13 cellular contexts compared by ENCODE assay signal in the genomic region with DNA sequence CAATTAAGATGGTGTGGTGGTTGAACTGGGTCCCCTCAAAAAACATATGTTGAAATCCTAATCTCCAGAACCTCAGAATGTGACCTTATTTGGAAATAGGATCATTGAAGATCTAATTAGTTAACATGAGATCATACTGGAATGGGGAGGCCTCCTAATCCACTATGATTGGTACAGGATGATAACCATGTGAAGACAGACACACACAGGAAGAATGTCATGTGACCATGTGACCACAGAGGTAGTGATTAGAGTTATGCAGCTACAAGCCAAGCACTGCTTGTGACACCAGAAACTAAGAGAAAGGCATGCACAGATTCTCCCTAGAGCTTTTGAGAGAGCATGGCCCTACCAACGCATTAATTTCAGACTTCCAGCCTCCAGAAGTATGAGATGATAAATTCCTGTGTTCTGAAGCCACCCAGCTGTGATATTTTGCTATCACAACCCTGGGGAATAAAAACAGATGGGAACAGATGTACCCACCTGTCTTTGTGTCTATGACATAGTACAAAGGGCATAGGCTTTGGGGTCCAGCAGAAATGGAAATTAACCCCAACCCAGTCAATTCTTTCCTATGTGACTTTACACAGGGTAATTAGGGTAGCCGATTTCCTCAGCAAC. TPM values are rescaled to one million over a fixed set of nuclear protein-coding genes. Genes with fewer than 3 reads are reported as not detected.
A peak's percentile ranks its signal among the peaks of the same experiment; 100 is the strongest.
DNase-seq lines count a peak whose midpoint lies in the region; ATAC-seq and TF ChIP-seq lines count a peak whose summit lies in the region.
"Had no signal": no experiment of that assay in that cellular context is flagged by ENCODE, and none has a peak within 500 bp of the region (broad histone marks: within the 10 kb centered on the region; RNA-seq: fewer than 3 reads in every experiment).

No MANE protein-coding gene starts in this region.

- ATAC-seq in stimulated activated memory B cell treated with anti-CD40 and anti-IgM and Interleukin-4, amounts not matched to agents 10 μg/mL and 1 μg/mL and 100 μg/mL, for 72 hours, result no peak
- no peak for ATAC-seq in GM21619 (IDR thresholded peaks at IDR 0.05; ENCODE audit: unreplicated experiment)

- no peak overlapping the region for H3K27ac ChIP-seq in vagina

- TF ChIP-seq POLR2A in vagina (IDR thresholded peaks at IDR 0.05), result no peak

- CTCF ChIA-PET in activated CD4-positive, alpha-beta T cell treated with anti-CD3 and anti-CD28 coated beads, Interleukin-2, amount 10 ng/mL, durations not matched to agents 7 days and 5 days (lab: Charles Lee), result no interaction called here

- H3K36me3 ChIP-seq in vagina, result no peaks in the 10 kb centered on the region
- H3K36me3 ChIP-seq: HAP-1 had no signal

- H3K9me3 ChIP-seq in vagina, result no peaks in the 10 kb centered on the region
- H3K9me3 ChIP-seq: HAP-1 had no signal

- peak; percentile 17 for DNase-seq in activated CD4-positive, alpha-beta T cell treated with anti-CD3 and anti-CD28 coated beads, Interleukin-2, amount 10 ng/mL, durations not matched to agents 7 days and 5 days
- no peak for DNase-seq in activated CD4-positive, alpha-beta T cell treated with anti-CD3 and anti-CD28 coated beads, Interleukin-2, amount 50 U/mL, for 1 hour
- DNase-seq in NAMALWA (ENCODE audit: low spot score) (peak; percentile 26), choroid plexus epithelial cell (ENCODE audit: low read depth) (peak; percentile 79), activated gamma-delta T cell (lab: John Stamatoyannopoulos, UW) (no peak), vagina (ENCODE audit: extremely low spot score in 2 of 2) (no peak)
- DNase-seq: activated T-cell treated with anti-CD3 and anti-CD28 coated beads, Interleukin-2, amount 50 U/mL, for 48 hours; dermis blood vessel endothelial cell; nucleus accumbens had no signal

- peaks cover 8% of the 10 kb centered on the region for H3K4me1 Mint-ChIP-seq in activated CD4-positive, alpha-beta T cell treated with anti-CD3 and anti-CD28 coated beads, Interleukin-2, amount 10 ng/mL, durations not matched to agents 7 days and 5 days
- H3K4me1 Mint-ChIP-seq in stimulated activated memory B cell treated with anti-CD40 and anti-IgM and Interleukin-4, amounts not matched to agents 10 μg/mL and 1 μg/mL and 100 μg/mL, for 72 hours, result peaks cover 52% of the 10 kb centered on the region

- no peaks in the 10 kb centered on the region for H3K36me3 Mint-ChIP-seq in activated CD4-positive, alpha-beta T cell treated with anti-CD3 and anti-CD28 coated beads, Interleukin-2, amount 10 ng/mL, durations not matched to agents 7 days and 5 days (ENCODE audit: low read depth)
- no peaks in the 10 kb centered on the region for H3K36me3 Mint-ChIP-seq in stimulated activated memory B cell treated with anti-CD40 and anti-IgM and Interleukin-4, amounts not matched to agents 10 μg/mL and 1 μg/mL and 100 μg/mL, for 72 hours

- H3K27me3 ChIP-seq in vagina, result no peaks in the 10 kb centered on the region

- no peak overlapping the region for H3K27ac Mint-ChIP-seq in activated CD4-positive, alpha-beta T cell treated with anti-CD3 and anti-CD28 coated beads, Interleukin-2, amount 10 ng/mL, durations not matched to agents 7 days and 5 days
- H3K27ac Mint-ChIP-seq in stimulated activated memory B cell treated with anti-CD40 and anti-IgM and Interleukin-4, amounts not matched to agents 10 μg/mL and 1 μg/mL and 100 μg/mL, for 72 hours, result peak overlapping the region; percentile 92
- H3K27ac Mint-ChIP-seq: T-helper 1 cell treated with Interleukin-12 subunit alpha and Interleukin-12 subunit beta and Interleukin-4 antibody, amounts not matched to agents 30 μg/mL and 1 μg/mL, for 36 hours had no signal

- no peak overlapping the region for H3K4me3 ChIP-seq in choroid plexus epithelial cell (ENCODE audit: low read depth, low read length)
- H3K4me3 ChIP-seq in vagina, result no peak overlapping the region
- H3K4me3 ChIP-seq: HAP-1 had no signal

- H3K4me1 ChIP-seq in vagina, result no peaks in the 10 kb centered on the region
- H3K4me1 ChIP-seq: HAP-1 had no signal

- H3K27me3 Mint-ChIP-seq in activated CD4-positive, alpha-beta T cell treated with anti-CD3 and anti-CD28 coated beads, Interleukin-2, amount 10 ng/mL, durations not matched to agents 7 days and 5 days, result no peaks in the 10 kb centered on the region
- H3K27me3 Mint-ChIP-seq in stimulated activated memory B cell treated with anti-CD40 and anti-IgM and Interleukin-4, amounts not matched to agents 10 μg/mL and 1 μg/mL and 100 μg/mL, for 72 hours, result no peaks in the 10 kb centered on the region

- intact Hi-C loops in vagina (cut with DNase I), result no loop called here

- POLR2A ChIA-PET in activated CD4-positive, alpha-beta T cell treated with anti-CD3 and anti-CD28 coated beads, Interleukin-2, amount 10 ng/mL, durations not matched to agents 7 days and 5 days (lab: Charles Lee), result no interaction called here

- no peak overlapping the region for H3K4me3 Mint-ChIP-seq in activated CD4-positive, alpha-beta T cell treated with anti-CD3 and anti-CD28 coated beads, Interleukin-2, amount 10 ng/mL, durations not matched to agents 7 days and 5 days
- H3K4me3 Mint-ChIP-seq in stimulated activated memory B cell treated with anti-CD40 and anti-IgM and Interleukin-4, amounts not matched to agents 10 μg/mL and 1 μg/mL and 100 μg/mL, for 72 hours, result no peak overlapping the region
- H3K4me3 Mint-ChIP-seq: T-helper 1 cell treated with Interleukin-12 subunit alpha and Interleukin-12 subunit beta and Interleukin-4 antibody, amounts not matched to agents 30 μg/mL and 1 μg/mL, for 36 hours had no signal

- peaks cover 6% of the 10 kb centered on the region for H3K9me3 Mint-ChIP-seq in activated CD4-positive, alpha-beta T cell treated with anti-CD3 and anti-CD28 coated beads, Interleukin-2, amount 10 ng/mL, durations not matched to agents 7 days and 5 days
- no peaks in the 10 kb centered on the region for H3K9me3 Mint-ChIP-seq in stimulated activated memory B cell treated with anti-CD40 and anti-IgM and Interleukin-4, amounts not matched to agents 10 μg/mL and 1 μg/mL and 100 μg/mL, for 72 hours

- no peak for TF ChIP-seq CTCF in choroid plexus epithelial cell (conservative IDR thresholded peaks at IDR 0.05; ENCODE audit: low read depth, low read length)
- no peak for TF ChIP-seq CTCF in vagina (IDR thresholded peaks at IDR 0.05)

RNA-seq across cellular contexts. Expression of gene TGIF1, which starts 46.9 kb away (rescaled TPM):
- 10 to 100 TPM; 12.5 to 14.7 TPM for total RNA-seq in activated CD4-positive, alpha-beta T cell treated with anti-CD3 and anti-CD28 coated beads, Interleukin-2, amount 10 ng/mL, durations not matched to agents 7 days and 5 days
- total RNA-seq in vagina, result 60.9 TPM

Comparison
In these comparisons a context has a peak if more than half of its experiments do, and no peak if none do; other contexts are left out.
1. DNase-seq: peak in activated CD4-positive, alpha-beta T cell treated with anti-CD3 and anti-CD28 coated beads, Interleukin-2, amount 10 ng/mL, durations not matched to agents 7 days and 5 days (single experiment), NAMALWA (single experiment) and choroid plexus epithelial cell (single experiment); none in activated CD4-positive, alpha-beta T cell treated with anti-CD3 and anti-CD28 coated beads, Interleukin-2, amount 50 U/mL, for 1 hour (single experiment), activated gamma-delta T cell (single experiment) and vagina (0 of 2).